ENCODE assay signal across 8 cellular contexts in the genomic region with DNA sequence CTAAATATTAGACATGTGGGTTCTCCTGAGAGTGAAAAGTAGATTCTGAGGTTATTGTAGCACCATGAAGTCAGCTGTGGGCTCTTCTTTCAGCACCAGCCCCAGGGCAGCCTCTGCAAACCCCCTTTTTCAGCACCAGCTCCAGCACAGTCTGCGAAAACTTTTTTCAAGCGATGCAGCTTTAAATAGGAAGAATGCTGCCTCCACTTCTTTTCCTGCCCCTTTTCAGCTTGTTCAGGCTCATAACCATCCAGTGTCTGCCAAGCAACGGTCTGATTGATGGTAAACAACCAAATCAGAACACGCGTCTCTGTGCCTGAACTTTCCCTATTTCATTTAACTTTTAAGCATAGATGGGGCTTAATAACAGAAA. TPM values are rescaled to one million over a fixed set of nuclear protein-coding genes. Genes with fewer than 3 reads are reported as not detected.
A peak's percentile ranks its signal among the peaks of the same experiment; 100 is the strongest.
DNase-seq lines count a peak whose midpoint lies in the region; ATAC-seq and TF ChIP-seq lines count a peak whose summit lies in the region.

A gene (minus strand): TSS at position 155 of the 373 bp plus-strand sequence. CDS start 157 bp downstream, outside the sequence.

- H3K4me3 Mint-ChIP-seq in HFFc6 (peak within 1 kb of the TSS; percentile 99), natural killer cell (no peak within 1 kb of the TSS)

- H3K27ac Mint-ChIP-seq in HFFc6 (peak within 1 kb of the TSS; percentile 94), natural killer cell (no peak within 1 kb of the TSS)

- TF ChIP-seq CTCF in HFFc6 (IDR thresholded peaks at IDR 0.05) (no peak), brain microvascular endothelial cell (IDR thresholded peaks at IDR 0.05; ENCODE audit: low read depth, low read length, missing control alignments) (no peak), natural killer cell (IDR thresholded peaks at IDR 0.05) (no peak)

- H3K27ac ChIP-seq in brain microvascular endothelial cell = peak within 1 kb of the TSS; percentile 73

- DNase-seq in HFFc6 = peak; percentile 96
- DNase-seq in brain microvascular endothelial cell = peak; percentile 94
- DNase-seq in iPS-NIHi11 (ENCODE audit: low spot score) = peak; percentile 35
- peak; percentile 81 for DNase-seq in smooth muscle cell of the brain vasculature (ENCODE audit: low read depth, low spot score)
- DNase-seq in SHP77 treated with DMSO at 0.1 percent for 48 hours (lab: John Stamatoyannopoulos, UW) = no peak
- DNase-seq in LoVo (ENCODE audit: low spot score) = no peak
- no peak for DNase-seq in natural killer cell
- no peak for DNase-seq in activated CD4-positive, alpha-beta T cell treated with anti-CD3 and anti-CD28 coated beads for 48 hours

- no peak for ATAC-seq in natural killer cell

- H3K27me3 ChIP-seq in brain microvascular endothelial cell (replicated peaks) = no peaks in the 10 kb centered on the region

- peak within 1 kb of the TSS; percentile 88 for H3K4me3 ChIP-seq in brain microvascular endothelial cell (ENCODE audit: low read depth, low read length)

- H3K36me3 Mint-ChIP-seq in HFFc6 (ENCODE audit: low read depth) = peaks cover 37% of the 10 kb centered on the region
- no peaks in the 10 kb centered on the region for H3K36me3 Mint-ChIP-seq in natural killer cell

- H3K27me3 Mint-ChIP-seq in HFFc6 (ENCODE audit: insufficient read depth) = peaks cover 5% of the 10 kb centered on the region; the same call in 1 of the 2 replicates
- peaks cover 5 to 9% of the 10 kb centered on the region in 2 donors for H3K27me3 Mint-ChIP-seq in natural killer cell (ENCODE audit: low read depth in 2 of 2)

- intact Hi-C loops in natural killer cell (cut with micrococcal nuclease) = no loop called here

- H3K4me1 Mint-ChIP-seq in HFFc6 (ENCODE audit: low read depth) (peaks cover 35% of the 10 kb centered on the region), natural killer cell (no peaks in the 10 kb centered on the region)

- in situ Hi-C loops in brain microvascular endothelial cell (cut with HindIII; ENCODE audit: low pct_ligation_motif_present, low sequenced_read_pairs) = no loop called here

- no peaks in the 10 kb centered on the region for H3K36me3 ChIP-seq in brain microvascular endothelial cell (replicated peaks)

- H3K9me3 Mint-ChIP-seq in HFFc6 (peaks cover 4% of the 10 kb centered on the region), natural killer cell (peaks cover 4 to 11% of the 10 kb centered on the region in 2 donors)

RNA-seq across cellular contexts. Expression of the gene that starts here (rescaled TPM):
- 100 to 1,000 TPM; 265 to 388 (median 303) TPM for total RNA-seq in HFFc6 (2021; fragmentation: NEBNext Ultra II Directional; extraction: Animal tissue kit (Norgen Biotek cat#: 25700))
- total RNA-seq in natural killer cell = under 1 TPM; 0.38 to 0.68 (median 0.63) TPM

Comparison
In these comparisons a context has a peak if more than half of its experiments do, and no peak if none do; other contexts are left out.
1. RNA of the gene that starts here (total RNA-seq): 265 to 388 TPM in HFFc6; 0.38 to 0.68 TPM in natural killer cell; every median in the first group is over 100 times any median in the second.
2. DNase-seq: peak in HFFc6 (single experiment), brain microvascular endothelial cell (single experiment), iPS-NIHi11 (single experiment) and smooth muscle cell of the brain vasculature (single experiment); none in SHP77 treated with DMSO at 0.1 percent for 48 hours (single experiment), LoVo (single experiment), natural killer cell (single experiment) and activated CD4-positive, alpha-beta T cell treated with anti-CD3 and anti-CD28 coated beads for 48 hours (single experiment).